25 cellular contexts compared by ENCODE assay signal in genomic region chr1:156533568-156534220, GRCh38. TPM values are rescaled to one million over a fixed set of nuclear protein-coding genes. Genes with fewer than 3 reads are reported as not detected.
"Had no signal": no experiment of that assay in that cellular context is flagged by ENCODE, and none has a peak within 500 bp of the region (broad histone marks: within the 10 kb centered on the region; RNA-seq: fewer than 3 reads in every experiment).

No MANE protein-coding gene starts in this region.

- H3K9me3 ChIP-seq: heart left ventricle, right lobe of liver, suprapubic skin, thyroid gland, upper lobe of left lung, vagina had no signal

- H3K27me3 Mint-ChIP-seq: naive thymus-derived CD4-positive, alpha-beta T cell had no signal

- H3K27ac ChIP-seq: heart left ventricle, right lobe of liver, skin epidermis, suprapubic skin, thyroid gland, upper lobe of left lung, vagina had no signal

- H3K4me1 ChIP-seq: heart left ventricle, right lobe of liver, suprapubic skin, thyroid gland, upper lobe of left lung, vagina had no signal

- H3K4me3 Mint-ChIP-seq: endodermal cell; naive thymus-derived CD4-positive, alpha-beta T cell had no signal

- ATAC-seq: heart left ventricle; left colon; left ventricle myocardium superior; naive thymus-derived CD4-positive, alpha-beta T cell; right lobe of liver; stimulated activated naive CD8-positive, alpha-beta T cell treated with anti-CD3 and anti-CD28 coated beads, Interleukin-15, Interleukin-2, amounts not matched to agents 100 U/mL and 50 U/mL, for 24 hours had no signal

- H3K9me3 Mint-ChIP-seq: endodermal cell; naive thymus-derived CD4-positive, alpha-beta T cell had no signal

- H3K36me3 ChIP-seq: right lobe of liver, suprapubic skin, thyroid gland, vagina had no signal

- H3K27ac Mint-ChIP-seq: endodermal cell had no signal

- H3K36me3 Mint-ChIP-seq: naive thymus-derived CD4-positive, alpha-beta T cell had no signal

- H3K27me3 ChIP-seq: heart left ventricle, right lobe of liver, suprapubic skin, thyroid gland, upper lobe of left lung, vagina had no signal

- H3K4me3 ChIP-seq: heart left ventricle, lung, right lobe of liver, skin epidermis, suprapubic skin, thyroid gland, upper lobe of left lung, vagina had no signal

- DNase-seq: effector CD4-positive, alpha-beta T cell; endodermal cell; heart left ventricle; hippocampal formation; left colon; left ventricle myocardium superior; mesendoderm; naive thymus-derived CD4-positive, alpha-beta T cell; right lobe of liver; stimulated activated CD4-positive, alpha-beta T cell treated with anti-CD3 and anti-CD28 coated beads, Interleukin-2, amount 100 ng/mL, for 24 hours; stimulated activated naive CD8-positive, alpha-beta T cell treated with anti-CD3 and anti-CD28 coated beads, Interleukin-15, Interleukin-2, amounts not matched to agents 100 U/mL and 50 U/mL, for 24 hours; thyroid gland; upper lobe of left lung had no signal

RNA-seq across cellular contexts. Expression of gene IQGAP3, which starts 38.7 kb away (rescaled TPM):
- polyA plus RNA-seq: naive thymus-derived CD4-positive, alpha-beta T cell; neural cell had no signal

RNA-seq across cellular contexts. Expression of gene TTC24, which starts 45.8 kb away (rescaled TPM):
- total RNA-seq: dermis microvascular lymphatic vessel endothelial cell, endodermal cell, fibroblast of lung, frontal cortex, glomerular endothelial cell, kidney epithelial cell, left ventricle myocardium superior, osteocyte, renal cortical epithelial cell, suprapubic skin, vagina had no signal
- polyA plus RNA-seq: fibroblast of lung, heart left ventricle, neural cell had no signal
